8 cellular contexts compared by ENCODE assay signal in the genomic region with DNA sequence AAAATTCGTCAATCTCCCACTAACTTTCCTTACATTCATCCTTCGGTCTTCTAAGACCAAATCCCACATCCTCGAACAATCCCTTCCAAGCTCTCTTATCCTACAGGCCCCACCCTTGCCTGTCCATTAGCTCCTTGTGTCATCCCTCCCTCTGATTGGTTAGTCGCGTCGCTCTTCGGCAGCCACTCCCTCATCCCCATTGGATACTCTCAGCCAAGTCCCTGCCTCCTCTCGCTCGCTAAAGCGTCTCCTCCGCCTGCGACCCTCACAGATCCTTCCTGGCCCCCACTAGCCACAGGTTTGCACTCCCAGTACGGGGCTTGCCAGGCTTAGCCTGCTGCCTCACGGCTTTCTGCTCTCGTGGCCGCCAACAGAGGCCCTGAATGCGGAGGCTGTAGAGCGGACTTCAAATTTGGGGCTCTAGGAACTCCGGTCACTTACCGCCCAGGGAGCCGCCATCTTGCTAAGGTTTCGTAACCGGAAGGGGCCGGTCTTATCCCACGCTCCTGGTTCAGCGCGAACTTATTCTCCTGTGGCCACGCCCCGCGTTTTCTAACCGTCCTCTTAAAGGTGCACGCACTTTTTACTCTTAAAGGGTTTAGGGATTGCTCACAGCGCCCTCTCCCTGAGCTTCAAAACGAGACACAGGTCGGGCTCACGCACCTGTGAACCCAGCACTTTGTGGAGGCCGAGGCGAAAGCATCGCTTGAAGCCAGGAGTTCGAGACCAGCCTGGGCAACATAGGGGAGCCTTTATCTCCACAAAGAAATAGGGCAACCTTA. TPM values are rescaled to one million over a fixed set of nuclear protein-coding genes. Genes with fewer than 3 reads are reported as not detected.
A peak's percentile ranks its signal among the peaks of the same experiment; 100 is the strongest.
DNase-seq lines count a peak whose midpoint lies in the region; ATAC-seq and TF ChIP-seq lines count a peak whose summit lies in the region.

DMAC2 (minus strand) TSS at position 472 of the 782 bp plus-strand sequence; CDS start at position 459, 13 bp downstream.

- in situ Hi-C loops in HAP-1 (cut with MboI; ENCODE audit: low sequenced_read_pairs): no loop called here

- H3K79me2 ChIP-seq in neural progenitor cell (ENCODE audit: low read depth): peaks cover 18% of the 10 kb centered on the region

- no peaks in the 10 kb centered on the region for H3F3A ChIP-seq in neural progenitor cell (ENCODE audit: low read depth)

- H3K27me3 ChIP-seq in HAP-1 (ENCODE audit: low read depth) (no peaks in the 10 kb centered on the region), MG63 (peaks cover 5% of the 10 kb centered on the region; the same call in 1 of the 2 replicates), foreskin keratinocyte (no peaks in the 10 kb centered on the region), neural progenitor cell (no peaks in the 10 kb centered on the region)

- H3K4me1 ChIP-seq in HAP-1 (no peaks in the 10 kb centered on the region; the same call in 1 of the 2 replicates), foreskin keratinocyte (peaks cover 6% of the 10 kb centered on the region), neural progenitor cell (peaks cover 5% of the 10 kb centered on the region)

- DNase-seq in GF-D8 (lab: John Stamatoyannopoulos, UW) (peak; percentile 94), HAP-1 (ENCODE audit: low spot score in 2 of 2) (peak; percentile 98), MG63 (peak; percentile 97), SHP77 treated with DMSO at 0.1 percent for 48 hours (lab: John Stamatoyannopoulos, UW) (peak; percentile 97), foreskin keratinocyte (peak; percentile 98 to 99), neural progenitor cell (ENCODE audit: low spot score) (peak; percentile 99), stromal cell of bone marrow (ENCODE audit: low read depth) (peak; percentile 97)
- peak; percentile 98 for DNase-seq in activated effector memory CD4-positive, alpha-beta T cell treated with anti-CD3 and anti-CD28 coated beads, Interleukin-2, amount 50 U/mL, for 16 hours

- H3K9ac ChIP-seq in neural progenitor cell: peak within 1 kb of the TSS; percentile 79

- H3K4me3 ChIP-seq in HAP-1 (peak within 1 kb of the TSS; percentile 94), MG63 (peak within 1 kb of the TSS; percentile 100), neural progenitor cell (peak within 1 kb of the TSS; percentile 74)

- peaks cover 9% of the 10 kb centered on the region for H3K27me3 Mint-ChIP-seq in neural progenitor cell (ENCODE audit: insufficient read depth, low read depth)

- peak within 1 kb of the TSS; percentile 87 for H2AFZ ChIP-seq in neural progenitor cell (replicated peaks)

- peak; percentile 96 for ATAC-seq in foreskin keratinocyte

- TF ChIP-seq CTCF in foreskin keratinocyte (conservative IDR thresholded peaks at IDR 0.05): peak; percentile 92
- TF ChIP-seq CTCF in neural progenitor cell (IDR thresholded peaks at IDR 0.05): peak; percentile 64

- peak within 1 kb of the TSS; percentile 78 for H3K4me2 ChIP-seq in neural progenitor cell

- H3K4me3 Mint-ChIP-seq in neural progenitor cell: no peak within 1 kb of the TSS

- H3K36me3 ChIP-seq in HAP-1 (replicated peaks): no peaks in the 10 kb centered on the region; the same call in 1 of the 2 replicates
- peaks cover 15% of the 10 kb centered on the region for H3K36me3 ChIP-seq in MG63
- no peaks in the 10 kb centered on the region for H3K36me3 ChIP-seq in neural progenitor cell

- H3K9me3 Mint-ChIP-seq in neural progenitor cell: peaks cover 4% of the 10 kb centered on the region

- no peaks in the 10 kb centered on the region for H4K20me1 ChIP-seq in neural progenitor cell (ENCODE audit: low read depth)

- peaks cover 2% of the 10 kb centered on the region for H3K36me3 Mint-ChIP-seq in neural progenitor cell

- H3K27ac ChIP-seq in foreskin keratinocyte (peak within 1 kb of the TSS; percentile 84), neural progenitor cell (peak within 1 kb of the TSS; percentile 85)

- peaks cover 7% of the 10 kb centered on the region for H3K4me1 Mint-ChIP-seq in neural progenitor cell

- H3K9me3 ChIP-seq in HAP-1 (no peaks in the 10 kb centered on the region), MG63 (no peaks in the 10 kb centered on the region), neural progenitor cell (ENCODE audit: low read depth) (no peaks in the 10 kb centered on the region)

- peak within 1 kb of the TSS; percentile 76 for H3K27ac Mint-ChIP-seq in neural progenitor cell

RNA-seq across cellular contexts. Expression of gene DMAC2, which starts in this region (rescaled TPM):
- total RNA-seq in MG63 (2014; rRNA removed; shearing (Covaris generic); ENCODE audit: low replicate concordance): 37.6 and 56.2 TPM in 2 replicates
- total RNA-seq in foreskin keratinocyte (57.8 and 60.8 TPM in 2 replicates), neural progenitor cell (ENCODE audit: low replicate concordance) (39.8 and 89.4 TPM in 2 replicates)
- 67.8 and 72.0 TPM in 2 replicates for polyA plus RNA-seq in foreskin keratinocyte

Comparison
In these comparisons a context has a peak if more than half of its experiments do, and no peak if none do; other contexts are left out.
1. Peak in every context shown above with its lines: DNase-seq, ATAC-seq, H3K4me3 ChIP-seq and H3K27ac ChIP-seq.